In genomic region chr9:91949946-91950664, GRCh38 we compare ENCODE assay signal across 7 cellular contexts. TPM values are rescaled to one million over a fixed set of nuclear protein-coding genes. Genes with fewer than 3 reads are reported as not detected.
A peak's percentile ranks its signal among the peaks of the same experiment; 100 is the strongest.
DNase-seq lines count a peak whose midpoint lies in the region; ATAC-seq and TF ChIP-seq lines count a peak whose summit lies in the region.

Gene ROR2 (minus strand): TSS chr9:91950228.

- H3K27me3 Mint-ChIP-seq in dendritic cell treated with granulocyte-macrophage colony-stimulating factor and Interleukin-4, amounts not matched to agents 40 ng/mL and 50 ng/mL, for 4 days: peaks cover 83% of the 10 kb centered on the region

- H3K9me3 ChIP-seq in HUES48 (ENCODE audit: control insufficient read depth, insufficient read depth, low read length) (no peaks in the 10 kb centered on the region), liver (ENCODE audit: control insufficient read depth in 4 of 4, low read length in 3 of 4) (peaks cover 4 to 8% (median 7%) of the 10 kb centered on the region in 4 donors)

- H3K9ac ChIP-seq in HUES48 (ENCODE audit: low read depth, low read length) (peak within 1 kb of the TSS; percentile 39), liver (ENCODE audit: low read depth in 1 of 2, low read length in 2 of 2) (no peak within 1 kb of the TSS)

- peak; percentile 25 for DNase-seq in T-helper 9 cell
- DNase-seq in stimulated activated CD8-positive, alpha-beta memory T cell treated with anti-CD3 and anti-CD28 coated beads, Interleukin-12 subunit alpha, Interleukin-12 subunit beta, amount 100 ng/mL, for 4 hours (ENCODE audit: low read depth): peak; percentile 19

- H3K4me1 ChIP-seq in HUES48 (ENCODE audit: control insufficient read depth, insufficient read depth, low read length) (peaks cover 15% of the 10 kb centered on the region), liver (ENCODE audit: control insufficient read depth in 4 of 4, insufficient read depth in 4 of 4, low read length in 3 of 4) (peaks cover 9 to 27% (median 18%) of the 10 kb centered on the region in 4 donors)

- H3K27ac ChIP-seq in HUES48 (ENCODE audit: low read depth, low read length) (peak within 1 kb of the TSS; percentile 32), liver (ENCODE audit: low read depth in 1 of 2, low read length in 2 of 2) (no peak within 1 kb of the TSS)

- peaks cover 8% of the 10 kb centered on the region for H3K9me3 Mint-ChIP-seq in dendritic cell treated with granulocyte-macrophage colony-stimulating factor and Interleukin-4, amounts not matched to agents 40 ng/mL and 50 ng/mL, for 4 days

- H3K27me3 ChIP-seq in HUES48 (ENCODE audit: control insufficient read depth, insufficient read depth, low read length) (peaks cover 65% of the 10 kb centered on the region), liver (ENCODE audit: control insufficient read depth in 4 of 4, insufficient read depth in 4 of 4, low read length in 3 of 4) (peaks cover 8 to 13% (median 12%) of the 10 kb centered on the region in 4 donors)

- no peaks in the 10 kb centered on the region for H3K36me3 Mint-ChIP-seq in dendritic cell treated with granulocyte-macrophage colony-stimulating factor and Interleukin-4, amounts not matched to agents 40 ng/mL and 50 ng/mL, for 4 days (ENCODE audit: low read depth)

- no peak within 1 kb of the TSS for H3K27ac Mint-ChIP-seq in dendritic cell treated with granulocyte-macrophage colony-stimulating factor and Interleukin-4, amounts not matched to agents 40 ng/mL and 50 ng/mL, for 4 days

- ATAC-seq in HG02852 (IDR thresholded peaks at IDR 0.05; ENCODE audit: unreplicated experiment): no peak

- peak in 1 of 2 donors; percentile 32 for TF ChIP-seq RAD21 in liver (IDR thresholded peaks at IDR 0.05)

- TF ChIP-seq CTCF in GM12873 (IDR thresholded peaks at IDR 0.05; ENCODE audit: insufficient read depth, low read depth, low read length, missing control alignments) (peak; percentile 55), liver (IDR thresholded peaks at IDR 0.05; ENCODE audit: low read depth, low read length, missing input control) (peak; percentile 42)

- H3K4me3 ChIP-seq in HUES48 (ENCODE audit: low read depth, low read length) (peak within 1 kb of the TSS; percentile 65), liver (ENCODE audit: low read depth in 1 of 3, low read length in 3 of 3) (peak within 1 kb of the TSS; percentile 44 to 47 (median 46))

- H3K36me3 ChIP-seq in HUES48 (ENCODE audit: control insufficient read depth, insufficient read depth, low read length) (no peaks in the 10 kb centered on the region), liver (ENCODE audit: control insufficient read depth in 4 of 4, insufficient read depth in 3 of 4, low read depth in 1 of 4, low read length in 3 of 4) (no peaks in the 10 kb centered on the region)

- peaks cover 10% of the 10 kb centered on the region for H3K4me1 Mint-ChIP-seq in dendritic cell treated with granulocyte-macrophage colony-stimulating factor and Interleukin-4, amounts not matched to agents 40 ng/mL and 50 ng/mL, for 4 days (ENCODE audit: low read depth)

- H3K4me3 Mint-ChIP-seq in dendritic cell treated with granulocyte-macrophage colony-stimulating factor and Interleukin-4, amounts not matched to agents 40 ng/mL and 50 ng/mL, for 4 days: peak within 1 kb of the TSS; percentile 57

- intact Hi-C loops in dendritic cell treated with granulocyte-macrophage colony-stimulating factor and Interleukin-4, amounts not matched to agents 40 ng/mL and 50 ng/mL, for 4 days (cut with micrococcal nuclease): loop anchor here (2.0 kb wide), 1 partner anchor 175 kb away; no protein-coding TSS in a partner anchor

- 2% methylated on average over 81 of the region's 81 CpGs for WGBS in liver

TF ChIP-seq in liver, 16 proteins besides CTCF, POLR2A, EP300 and RAD21:
- TF ChIP-seq SP1 (IDR thresholded peaks at IDR 0.05) (no peak), TAF1 (conservative IDR thresholded peaks at IDR 0.05) (no peak), ZBTB33 (IDR thresholded peaks at IDR 0.05) (no peak), HNF4G (IDR thresholded peaks at IDR 0.05) (no peak), FOXA1 (IDR thresholded peaks at IDR 0.05) (no peak)
TF ChIP-seq in liver: peak in this region for 0.

RNA-seq across cellular contexts. Expression of gene ROR2, which starts in this region (rescaled TPM):
- total RNA-seq in liver: under 1 TPM; 0.70 to 0.84 TPM
- polyA plus RNA-seq in liver: under 1 TPM; 0.13 to 0.35 TPM
